10 cellular contexts compared by ENCODE assay signal in genomic region chr1:224783006-224783651, GRCh38.
A peak's percentile ranks its signal among the peaks of the same experiment; 100 is the strongest.
DNase-seq lines count a peak whose midpoint lies in the region; ATAC-seq, FAIRE-seq and TF ChIP-seq lines count a peak whose summit lies in the region.
"Had no signal": no experiment of that assay in that cellular context is flagged by ENCODE, and none has a peak within 500 bp of the region (broad histone marks: within the 10 kb centered on the region; RNA-seq: fewer than 3 reads in every experiment).

No MANE protein-coding gene starts in this region.

- TF ChIP-seq POLR2A in GM12892 (IDR thresholded peaks at IDR 0.05; ENCODE audit: low read depth, low read length) = no peak

- ATAC-seq in GM21381 (IDR thresholded peaks at IDR 0.05; ENCODE audit: unreplicated experiment) (peak; percentile 66), HG03432 (IDR thresholded peaks at IDR 0.05; ENCODE audit: unreplicated experiment) (peak; percentile 82), HG03045 (IDR thresholded peaks at IDR 0.05; ENCODE audit: unreplicated experiment) (no peak)

- peak; percentile 90 for FAIRE-seq in GM12892 (lab: Jason Lieb, UNC)

- no peak for DNase-seq in GM12892 (ENCODE audit: insufficient read length)
- peak; percentile 29 for DNase-seq in RPMI7951 (ENCODE audit: low read depth)
- DNase-seq in stimulated activated CD8-positive, alpha-beta memory T cell treated with anti-CD3 and anti-CD28 coated beads, Interleukin-4, amount 100 ng/mL, for 48 hours = no peak
- DNase-seq in RKO (ENCODE audit: low spot score) = no peak
- no peak for DNase-seq in activated CD4-positive, alpha-beta T cell treated with anti-CD3 and anti-CD28 coated beads, Interleukin-2, amount 50 U/mL, for 48 hours
- DNase-seq: foreskin fibroblast, Karpas-422 had no signal
